1 cellular context compared by ENCODE assay signal in the genomic region with DNA sequence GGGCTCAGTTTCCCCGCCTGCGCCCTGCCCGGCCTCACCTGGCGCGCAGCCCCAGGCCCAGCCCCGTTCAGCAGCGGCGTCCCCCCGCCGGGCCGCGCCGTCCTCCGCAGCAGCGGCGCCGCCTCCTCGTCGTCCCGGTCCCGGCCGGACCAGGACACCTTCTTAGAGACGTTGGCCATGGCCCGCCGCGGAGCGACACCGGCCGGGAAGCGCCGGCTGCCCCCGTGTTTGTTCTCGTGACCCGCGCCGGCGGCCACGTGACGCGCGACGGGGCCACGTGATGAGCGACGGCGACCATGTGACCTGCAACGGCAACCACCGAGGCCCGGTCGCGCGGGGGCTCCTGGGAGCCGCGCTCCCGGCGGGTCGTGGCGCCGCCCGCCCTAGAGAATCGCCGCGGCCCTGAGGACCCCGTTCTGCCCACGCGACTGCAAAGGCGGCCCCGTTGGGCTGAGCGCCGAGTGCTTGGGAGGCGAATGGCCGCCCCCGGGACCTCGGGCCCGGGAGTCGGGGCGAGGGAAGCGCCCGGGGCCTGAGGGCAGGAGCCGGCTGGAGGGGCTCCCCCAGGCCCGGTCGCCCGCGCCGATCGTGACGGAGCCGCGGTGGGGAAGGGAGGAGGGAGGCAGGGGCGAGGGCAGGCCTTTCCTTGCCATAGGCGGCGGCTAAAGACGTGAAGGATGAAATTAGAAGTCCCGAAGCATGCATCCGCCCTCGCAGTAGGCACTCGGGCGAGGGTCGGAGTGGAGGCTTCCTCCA.
TF ChIP-seq lines count a peak whose summit lies in the region.

Gene CLCN7 (minus strand): TSS at position 233 of the 756 bp plus-strand sequence. CDS start 54 bp downstream, at position 179.

TF ChIP-seq in HepG2, 621 proteins besides CTCF, POLR2A, EP300 and RAD21 (continued from another document and continues in another):
- TF ChIP-seq ZBTB44 (CRISPR knock-in tag; IDR thresholded peaks at IDR 0.05) (peak; percentile 75; the same call in 1 of the 2 replicates), TCF7 (IDR thresholded peaks at IDR 0.05; ENCODE audit: low read depth) (no peak), MEF2D (CRISPR knock-in tag; IDR thresholded peaks at IDR 0.05) (no peak), HOXA5 (CRISPR knock-in tag; IDR thresholded peaks at IDR 0.05) (peak; percentile 58), ZNF550 (CRISPR knock-in tag; IDR thresholded peaks at IDR 0.05; ENCODE audit: borderline replicate concordance) (no peak), ZNF841 (CRISPR knock-in tag; IDR thresholded peaks at IDR 0.05; ENCODE audit: borderline replicate concordance) (peak; percentile 83; the same call in 1 of the 2 replicates), MAX (IDR thresholded peaks at IDR 0.05) (peak; percentile 96), SKI (IDR thresholded peaks at IDR 0.05; ENCODE audit: partially characterized antibody) (peak; percentile 66), ZNF44 (CRISPR knock-in tag; IDR thresholded peaks at IDR 0.05) (peak; percentile 58; the same call in 1 of the 2 replicates), ZNF343 (CRISPR knock-in tag; IDR thresholded peaks at IDR 0.05) (peak; percentile 92; the same call in 1 of the 2 replicates), FOXK1 (CRISPR knock-in tag; IDR thresholded peaks at IDR 0.05; ENCODE audit: borderline replicate concordance, low read depth) (peak; percentile 99), TFDP2 (CRISPR knock-in tag; IDR thresholded peaks at IDR 0.05) (peak; percentile 93), KAT7 (CRISPR knock-in tag; IDR thresholded peaks at IDR 0.05; ENCODE audit: borderline replicate concordance) (0 out of 2 replicates have a peak, but pooled peaks have one; percentile 58), MAFK (conservative IDR thresholded peaks at IDR 0.05 in 1 of 2, IDR thresholded peaks at IDR 0.05 in 1 of 2; ENCODE audit: low read length in 2 of 2) (no peak), NR2F1 (CRISPR knock-in tag; IDR thresholded peaks at IDR 0.05) (no peak; a peak in 1 of 4 replicates), RORA (CRISPR knock-in tag; IDR thresholded peaks at IDR 0.05) (no peak), MEIS1 (CRISPR knock-in tag; IDR thresholded peaks at IDR 0.05; ENCODE audit: borderline replicate concordance) (no peak), KDM5B (CRISPR knock-in tag; IDR thresholded peaks at IDR 0.05; ENCODE audit: borderline replicate concordance) (peak; percentile 86; the same call in 1 of the 2 replicates), ZNF569 (CRISPR knock-in tag; IDR thresholded peaks at IDR 0.05; ENCODE audit: borderline replicate concordance) (no peak; the same call in 1 of the 2 replicates), MEIS2 (CRISPR knock-in tag; IDR thresholded peaks at IDR 0.05) (peak; percentile 68; the same call in 1 of the 2 replicates), ZNF772 (CRISPR knock-in tag; IDR thresholded peaks at IDR 0.05) (0 out of 2 replicates have a peak, but pooled peaks have one; percentile 56), SCMH1 (CRISPR knock-in tag; IDR thresholded peaks at IDR 0.05; ENCODE audit: borderline replicate concordance) (no peak), KDM4B (CRISPR knock-in tag; IDR thresholded peaks at IDR 0.05) (no peak), ZMYM3 (CRISPR knock-in tag; IDR thresholded peaks at IDR 0.05) (no peak), NCOA1 (CRISPR knock-in tag; IDR thresholded peaks at IDR 0.05) (peak; percentile 56; the same call in 1 of the 2 replicates), ZBTB3 (CRISPR knock-in tag; IDR thresholded peaks at IDR 0.05; ENCODE audit: borderline replicate concordance, low read depth) (no peak), SAP130 (CRISPR knock-in tag; IDR thresholded peaks at IDR 0.05; ENCODE audit: low read depth) (peak; percentile 99), JARID2 (CRISPR knock-in tag; IDR thresholded peaks at IDR 0.05; ENCODE audit: insufficient replicate concordance) (no peak), ZMYM2 (CRISPR knock-in tag; IDR thresholded peaks at IDR 0.05) (no peak), ZNF367 (CRISPR knock-in tag; IDR thresholded peaks at IDR 0.05; ENCODE audit: borderline replicate concordance) (no peak), ZNF577 (CRISPR knock-in tag; IDR thresholded peaks at IDR 0.05; ENCODE audit: borderline replicate concordance, low read depth) (no peak), ZNF33B (CRISPR knock-in tag; IDR thresholded peaks at IDR 0.05) (peak; percentile 78; the same call in 1 of the 2 replicates), ZNF737 (CRISPR knock-in tag; IDR thresholded peaks at IDR 0.05; ENCODE audit: borderline replicate concordance) (no peak), MAFF (IDR thresholded peaks at IDR 0.05; ENCODE audit: low read depth, low read length) (no peak), HIVEP1 (CRISPR knock-in tag; IDR thresholded peaks at IDR 0.05) (no peak), AFF4 (CRISPR knock-in tag; IDR thresholded peaks at IDR 0.05) (0 out of 2 replicates have a peak, but pooled peaks have one; percentile 37), SPEN (CRISPR knock-in tag; IDR thresholded peaks at IDR 0.05; ENCODE audit: low read depth) (peak; percentile 98), ZFP37 (CRISPR knock-in tag; IDR thresholded peaks at IDR 0.05; ENCODE audit: borderline replicate concordance) (peak; percentile 59; the same call in 1 of the 2 replicates), ZUFSP (CRISPR knock-in tag; IDR thresholded peaks at IDR 0.05; ENCODE audit: borderline replicate concordance) (no peak)
- TF ChIP-seq, protein P1, sequence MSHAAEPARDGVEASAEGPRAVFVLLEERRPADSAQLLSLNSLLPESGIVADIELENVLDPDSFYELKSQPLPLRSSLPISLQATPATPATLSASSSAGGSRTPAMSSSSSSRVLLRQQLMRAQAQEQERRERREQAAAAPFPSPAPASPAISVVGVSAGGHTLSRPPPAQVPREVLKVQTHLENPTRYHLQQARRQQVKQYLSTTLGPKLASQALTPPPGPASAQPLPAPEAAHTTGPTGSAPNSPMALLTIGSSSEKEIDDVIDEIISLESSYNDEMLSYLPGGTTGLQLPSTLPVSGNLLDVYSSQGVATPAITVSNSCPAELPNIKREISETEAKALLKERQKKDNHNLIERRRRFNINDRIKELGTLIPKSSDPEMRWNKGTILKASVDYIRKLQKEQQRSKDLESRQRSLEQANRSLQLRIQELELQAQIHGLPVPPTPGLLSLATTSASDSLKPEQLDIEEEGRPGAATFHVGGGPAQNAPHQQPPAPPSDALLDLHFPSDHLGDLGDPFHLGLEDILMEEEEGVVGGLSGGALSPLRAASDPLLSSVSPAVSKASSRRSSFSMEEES (CRISPR knock-in tag; IDR thresholded peaks at IDR 0.05), result peak; percentile 99
- TF ChIP-seq, protein P2, sequence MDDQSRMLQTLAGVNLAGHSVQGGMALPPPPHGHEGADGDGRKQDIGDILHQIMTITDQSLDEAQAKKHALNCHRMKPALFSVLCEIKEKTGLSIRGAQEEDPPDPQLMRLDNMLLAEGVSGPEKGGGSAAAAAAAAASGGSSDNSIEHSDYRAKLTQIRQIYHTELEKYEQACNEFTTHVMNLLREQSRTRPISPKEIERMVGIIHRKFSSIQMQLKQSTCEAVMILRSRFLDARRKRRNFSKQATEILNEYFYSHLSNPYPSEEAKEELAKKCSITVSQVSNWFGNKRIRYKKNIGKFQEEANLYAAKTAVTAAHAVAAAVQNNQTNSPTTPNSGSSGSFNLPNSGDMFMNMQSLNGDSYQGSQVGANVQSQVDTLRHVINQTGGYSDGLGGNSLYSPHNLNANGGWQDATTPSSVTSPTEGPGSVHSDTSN (CRISPR knock-in tag; IDR thresholded peaks at IDR 0.05; ENCODE audit: borderline replicate concordance), result no peak
- TF ChIP-seq, protein P3, sequence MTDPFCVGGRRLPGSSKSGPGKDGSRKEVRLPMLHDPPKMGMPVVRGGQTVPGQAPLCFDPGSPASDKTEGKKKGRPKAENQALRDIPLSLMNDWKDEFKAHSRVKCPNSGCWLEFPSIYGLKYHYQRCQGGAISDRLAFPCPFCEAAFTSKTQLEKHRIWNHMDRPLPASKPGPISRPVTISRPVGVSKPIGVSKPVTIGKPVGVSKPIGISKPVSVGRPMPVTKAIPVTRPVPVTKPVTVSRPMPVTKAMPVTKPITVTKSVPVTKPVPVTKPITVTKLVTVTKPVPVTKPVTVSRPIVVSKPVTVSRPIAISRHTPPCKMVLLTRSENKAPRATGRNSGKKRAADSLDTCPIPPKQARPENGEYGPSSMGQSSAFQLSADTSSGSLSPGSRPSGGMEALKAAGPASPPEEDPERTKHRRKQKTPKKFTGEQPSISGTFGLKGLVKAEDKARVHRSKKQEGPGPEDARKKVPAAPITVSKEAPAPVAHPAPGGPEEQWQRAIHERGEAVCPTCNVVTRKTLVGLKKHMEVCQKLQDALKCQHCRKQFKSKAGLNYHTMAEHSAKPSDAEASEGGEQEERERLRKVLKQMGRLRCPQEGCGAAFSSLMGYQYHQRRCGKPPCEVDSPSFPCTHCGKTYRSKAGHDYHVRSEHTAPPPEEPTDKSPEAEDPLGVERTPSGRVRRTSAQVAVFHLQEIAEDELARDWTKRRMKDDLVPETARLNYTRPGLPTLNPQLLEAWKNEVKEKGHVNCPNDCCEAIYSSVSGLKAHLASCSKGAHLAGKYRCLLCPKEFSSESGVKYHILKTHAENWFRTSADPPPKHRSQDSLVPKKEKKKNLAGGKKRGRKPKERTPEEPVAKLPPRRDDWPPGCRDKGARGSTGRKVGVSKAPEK (CRISPR knock-in tag; IDR thresholded peaks at IDR 0.05; ENCODE audit: borderline replicate concordance), result no peak
- TF ChIP-seq, protein P4, sequence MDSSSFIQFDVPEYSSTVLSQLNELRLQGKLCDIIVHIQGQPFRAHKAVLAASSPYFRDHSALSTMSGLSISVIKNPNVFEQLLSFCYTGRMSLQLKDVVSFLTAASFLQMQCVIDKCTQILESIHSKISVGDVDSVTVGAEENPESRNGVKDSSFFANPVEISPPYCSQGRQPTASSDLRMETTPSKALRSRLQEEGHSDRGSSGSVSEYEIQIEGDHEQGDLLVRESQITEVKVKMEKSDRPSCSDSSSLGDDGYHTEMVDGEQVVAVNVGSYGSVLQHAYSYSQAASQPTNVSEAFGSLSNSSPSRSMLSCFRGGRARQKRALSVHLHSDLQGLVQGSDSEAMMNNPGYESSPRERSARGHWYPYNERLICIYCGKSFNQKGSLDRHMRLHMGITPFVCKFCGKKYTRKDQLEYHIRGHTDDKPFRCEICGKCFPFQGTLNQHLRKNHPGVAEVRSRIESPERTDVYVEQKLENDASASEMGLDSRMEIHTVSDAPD (CRISPR knock-in tag; IDR thresholded peaks at IDR 0.05), result no peak
